ENCODE assay signal across 20 cellular contexts in genomic region chr16:82783933-82784566, GRCh38.
A peak's percentile ranks its signal among the peaks of the same experiment; 100 is the strongest.
DNase-seq lines count a peak whose midpoint lies in the region; ATAC-seq and TF ChIP-seq lines count a peak whose summit lies in the region.
"Had no signal": no experiment of that assay in that cellular context is flagged by ENCODE, and none has a peak within 500 bp of the region (broad histone marks: within the 10 kb centered on the region; RNA-seq: fewer than 3 reads in every experiment).

No MANE protein-coding gene starts in this region.

- H2BK20ac ChIP-seq in H9 (ENCODE audit: low read depth, low read length, poor library complexity, severe bottlenecking) = no peak overlapping the region

- no peak overlapping the region for H2AK5ac ChIP-seq in H9 (ENCODE audit: insufficient read length, low read length)

- no peak overlapping the region for H3K23ac ChIP-seq in H9 (ENCODE audit: insufficient read length, low read depth, low read length)

- H3K36me3 ChIP-seq in smooth muscle cell (ENCODE audit: low read depth) = no peaks in the 10 kb centered on the region
- H3K36me3 ChIP-seq: MG63 had no signal

- no peak for DNase-seq in H9
- peak; percentile 51 to 70 for DNase-seq in left colon
- DNase-seq in stimulated activated naive B cell treated with anti-CD40 and anti-IgM and Interleukin-4, amounts not matched to agents 10 μg/mL and 1 μg/mL and 100 μg/mL, for 72 hours = no peak
- DNase-seq in NCI-H82 treated with DMSO at 0.1 percent for 48 hours (lab: John Stamatoyannopoulos, UW; ENCODE audit: unreplicated experiment) = no peak
- no peak for DNase-seq in smooth muscle cell (lab: John Stamatoyannopoulos, UW; ENCODE audit: unreplicated experiment)
- no peak for DNase-seq in activated naive CD4-positive, alpha-beta T cell treated with anti-CD3 and anti-CD28 coated beads, Interleukin-2, amount 10 ng/mL, durations not matched to agents 7 days and 5 days
- DNase-seq: AML-193; CD8-positive, alpha-beta T cell; DND-41; GDM1; MG63; NCI-H1105; NCI-H187 treated with DMSO at 0.1 percent for 48 hours; NCI-H2171; NCI-H446 treated with DMSO at 0.1 percent for 48 hours; NCI-H748 treated with DMSO at 0.1 percent for 48 hours had no signal

- no peak overlapping the region for H4K91ac ChIP-seq in H9 (ENCODE audit: insufficient read length, low read depth, low read length)

- H3K14ac ChIP-seq in H9 (ENCODE audit: insufficient read depth, low read length) = no peak overlapping the region

- no peaks in the 10 kb centered on the region for H4K20me1 ChIP-seq in H9 (ENCODE audit: control insufficient read depth, insufficient read depth, insufficient read length)
- H4K20me1 ChIP-seq in smooth muscle cell (ENCODE audit: low read depth) = no peaks in the 10 kb centered on the region

- no peaks in the 10 kb centered on the region for H3K23me2 ChIP-seq in H9 (ENCODE audit: insufficient read length, low read depth, low read length, poor library complexity, severe bottlenecking)

- H3T11ph ChIP-seq in H9 (ENCODE audit: low read length) = no peak overlapping the region

- peak overlapping the region; percentile 11 for H3K18ac ChIP-seq in H9 (ENCODE audit: insufficient read length, low read depth, low read length)

- H2BK5ac ChIP-seq in H9 (ENCODE audit: insufficient read length, low read length) = no peak overlapping the region

- H3K27ac ChIP-seq in H9 (ENCODE audit: insufficient read length, low read depth, low read length) (no peak overlapping the region), smooth muscle cell (ENCODE audit: low read depth) (no peak overlapping the region)
- H3K27ac ChIP-seq: SK-N-MC had no signal

- H4K8ac ChIP-seq in H9 (replicated peaks; ENCODE audit: insufficient read length, low read depth, low read length) = no peak overlapping the region

- H2AFZ ChIP-seq in H9 (ENCODE audit: low read length) (no peak overlapping the region), smooth muscle cell (ENCODE audit: low read depth) (no peak overlapping the region)

- intact Hi-C loops in left colon (cut with DNase I, micrococcal nuclease) = no loop called here

- H3K27me3 ChIP-seq in H9 (ENCODE audit: insufficient read depth, low read length) (no peaks in the 10 kb centered on the region), smooth muscle cell (ENCODE audit: low read depth) (no peaks in the 10 kb centered on the region)
- H3K27me3 ChIP-seq: MG63 had no signal

- peaks cover 19 to 25% of the 10 kb centered on the region in 2 experiments for H3K4me1 Mint-ChIP-seq in H9
- peaks cover 13 to 20% of the 10 kb centered on the region in 2 donors for H3K4me1 Mint-ChIP-seq in stimulated activated naive B cell treated with anti-CD40 and anti-IgM and Interleukin-4, amounts not matched to agents 10 μg/mL and 1 μg/mL and 100 μg/mL, for 72 hours
- H3K4me1 Mint-ChIP-seq in activated naive CD4-positive, alpha-beta T cell treated with anti-CD3 and anti-CD28 coated beads, Interleukin-2, amount 10 ng/mL, durations not matched to agents 7 days and 5 days = no peaks in the 10 kb centered on the region

- no peaks in the 10 kb centered on the region for H3K27me3 Mint-ChIP-seq in H9 (ENCODE audit: low read depth)
- peaks cover 0 to 4% of the 10 kb centered on the region in 2 donors for H3K27me3 Mint-ChIP-seq in stimulated activated naive B cell treated with anti-CD40 and anti-IgM and Interleukin-4, amounts not matched to agents 10 μg/mL and 1 μg/mL and 100 μg/mL, for 72 hours
- H3K27me3 Mint-ChIP-seq in activated naive CD4-positive, alpha-beta T cell treated with anti-CD3 and anti-CD28 coated beads, Interleukin-2, amount 10 ng/mL, durations not matched to agents 7 days and 5 days = peaks cover 3% of the 10 kb centered on the region

- ATAC-seq in GM18498 (IDR thresholded peaks at IDR 0.05; ENCODE audit: unreplicated experiment) = peak; percentile 53
- peak; percentile 77 for ATAC-seq in left colon
- peak; percentile 24 to 29 for ATAC-seq in stimulated activated naive B cell treated with anti-CD40 and anti-IgM and Interleukin-4, amounts not matched to agents 10 μg/mL and 1 μg/mL and 100 μg/mL, for 72 hours (replicated peaks)
- ATAC-seq: CD8-positive, alpha-beta T cell; Panc1; Right ventricle myocardium inferior had no signal

- H3K4me1 ChIP-seq in H9 (ENCODE audit: insufficient read depth, low read length) (peaks cover 3% of the 10 kb centered on the region; the same call in 1 of the 2 replicates), smooth muscle cell (ENCODE audit: low read depth) (no peaks in the 10 kb centered on the region)

- no peak for TF ChIP-seq CTCF in H9 (conservative IDR thresholded peaks at IDR 0.05)
- TF ChIP-seq CTCF in smooth muscle cell (IDR thresholded peaks at IDR 0.05; ENCODE audit: borderline replicate concordance, insufficient read depth, poor library complexity, severe bottlenecking) = no peak

- H3K27ac Mint-ChIP-seq in H9 = peak overlapping the region in 1 of 3 experiments; percentile 87; a peak in 1 of 7 replicates
- no peak overlapping the region for H3K27ac Mint-ChIP-seq in stimulated activated naive B cell treated with anti-CD40 and anti-IgM and Interleukin-4, amounts not matched to agents 10 μg/mL and 1 μg/mL and 100 μg/mL, for 72 hours
- no peak overlapping the region for H3K27ac Mint-ChIP-seq in activated naive CD4-positive, alpha-beta T cell treated with anti-CD3 and anti-CD28 coated beads, Interleukin-2, amount 10 ng/mL, durations not matched to agents 7 days and 5 days
- H3K27ac Mint-ChIP-seq: CD8-positive, alpha-beta T cell had no signal

- no CpG with 5 or more reads among the region's 8 CpGs for WGBS in H9 (ENCODE audit: extremely low coverage, insufficient read length, low lambda C conversion rate)
- 84% methylated on average over 8 of the region's 8 CpGs for WGBS in smooth muscle cell (ENCODE audit: low lambda C conversion rate)

- H2BK120ac ChIP-seq in H9 (ENCODE audit: low read depth, low read length, poor library complexity, severe bottlenecking) = no peak overlapping the region

- no peak overlapping the region for H2BK15ac ChIP-seq in H9 (ENCODE audit: low read depth, low read length)

- H2BK12ac ChIP-seq in H9 (ENCODE audit: insufficient read length, low read depth, low read length) = no peak overlapping the region

- H3K9me3 ChIP-seq in H9 (ENCODE audit: control insufficient read depth, low read depth, low read length) (no peaks in the 10 kb centered on the region), smooth muscle cell (replicated peaks; ENCODE audit: low read depth) (no peaks in the 10 kb centered on the region)
- H3K9me3 ChIP-seq: MG63 had no signal

- no peak overlapping the region for H3K4ac ChIP-seq in H9 (ENCODE audit: low read depth, low read length)

- H3K9ac ChIP-seq in H9 (ENCODE audit: extremely low read depth, insufficient read length, low read length) = no peak overlapping the region
- no peak overlapping the region for H3K9ac ChIP-seq in smooth muscle cell (ENCODE audit: low read depth)

- H3K4me3 Mint-ChIP-seq in H9 = no peak overlapping the region
- H3K4me3 Mint-ChIP-seq in stimulated activated naive B cell treated with anti-CD40 and anti-IgM and Interleukin-4, amounts not matched to agents 10 μg/mL and 1 μg/mL and 100 μg/mL, for 72 hours = no peak overlapping the region
- H3K4me3 Mint-ChIP-seq in activated naive CD4-positive, alpha-beta T cell treated with anti-CD3 and anti-CD28 coated beads, Interleukin-2, amount 10 ng/mL, durations not matched to agents 7 days and 5 days = no peak overlapping the region
- H3K4me3 Mint-ChIP-seq: CD8-positive, alpha-beta T cell had no signal

- H3K79me1 ChIP-seq in H9 (ENCODE audit: insufficient read depth, low read depth, low read length, poor library complexity, severe bottlenecking) = no peaks in the 10 kb centered on the region

- H3K56ac ChIP-seq in H9 (ENCODE audit: insufficient read length, low read depth, low read length) = no peak overlapping the region

- CTCF ChIA-PET in activated naive CD4-positive, alpha-beta T cell treated with anti-CD3 and anti-CD28 coated beads, Interleukin-2, amount 10 ng/mL, durations not matched to agents 7 days and 5 days (lab: Charles Lee) = no interaction called here

- H3K9me3 Mint-ChIP-seq in H9 = no peaks in the 10 kb centered on the region
- peaks cover 3 to 4% of the 10 kb centered on the region in 2 donors for H3K9me3 Mint-ChIP-seq in stimulated activated naive B cell treated with anti-CD40 and anti-IgM and Interleukin-4, amounts not matched to agents 10 μg/mL and 1 μg/mL and 100 μg/mL, for 72 hours
- H3K9me3 Mint-ChIP-seq in activated naive CD4-positive, alpha-beta T cell treated with anti-CD3 and anti-CD28 coated beads, Interleukin-2, amount 10 ng/mL, durations not matched to agents 7 days and 5 days = no peaks in the 10 kb centered on the region
- H3K9me3 Mint-ChIP-seq: CD8-positive, alpha-beta T cell had no signal

- H3F3A ChIP-seq in smooth muscle cell (ENCODE audit: low read depth) = no peaks in the 10 kb centered on the region

- H3K4me3 ChIP-seq in smooth muscle cell = no peak overlapping the region
- H3K4me3 ChIP-seq: MG63, SK-N-MC had no signal

- no peak overlapping the region for H4K5ac ChIP-seq in H9 (ENCODE audit: insufficient read length, low read depth, low read length)

- no peaks in the 10 kb centered on the region for H3K79me2 ChIP-seq in H9 (ENCODE audit: insufficient read depth, low read length)
- H3K79me2 ChIP-seq in smooth muscle cell (ENCODE audit: low read depth) = no peaks in the 10 kb centered on the region

- H3K4me2 ChIP-seq in H9 (ENCODE audit: insufficient read depth, insufficient read length, low read length) (no peak overlapping the region), smooth muscle cell (no peak overlapping the region)

- no peaks in the 10 kb centered on the region for H3K36me3 Mint-ChIP-seq in H9 (ENCODE audit: insufficient read depth in 1 of 3, low read depth in 3 of 3)
- H3K36me3 Mint-ChIP-seq in stimulated activated naive B cell treated with anti-CD40 and anti-IgM and Interleukin-4, amounts not matched to agents 10 μg/mL and 1 μg/mL and 100 μg/mL, for 72 hours = no peaks in the 10 kb centered on the region
- no peaks in the 10 kb centered on the region for H3K36me3 Mint-ChIP-seq in activated naive CD4-positive, alpha-beta T cell treated with anti-CD3 and anti-CD28 coated beads, Interleukin-2, amount 10 ng/mL, durations not matched to agents 7 days and 5 days
- H3K36me3 Mint-ChIP-seq: CD8-positive, alpha-beta T cell had no signal

Comparison
In these comparisons a context has a peak if more than half of its experiments do, and no peak if none do; other contexts are left out.
1. ATAC-seq: peak in every context shown above with its lines; median percentile 77 in left colon; 53 in GM18498; 26 in stimulated activated naive B cell treated with anti-CD40 and anti-IgM and Interleukin-4, amounts not matched to agents 10 μg/mL and 1 μg/mL and 100 μg/mL, for 72 hours.
2. DNase-seq: peak in left colon (2 of 2); none in H9 (single experiment), stimulated activated naive B cell treated with anti-CD40 and anti-IgM and Interleukin-4, amounts not matched to agents 10 μg/mL and 1 μg/mL and 100 μg/mL, for 72 hours (single experiment), NCI-H82 treated with DMSO at 0.1 percent for 48 hours (single experiment), smooth muscle cell (single experiment) and activated naive CD4-positive, alpha-beta T cell treated with anti-CD3 and anti-CD28 coated beads, Interleukin-2, amount 10 ng/mL, durations not matched to agents 7 days and 5 days (single experiment).